ENCODE assay signal across 2 cellular contexts in genomic region chr6:8619853-8620252, GRCh38.
TF ChIP-seq lines count a peak whose summit lies in the region.

No MANE protein-coding gene starts in this region.

TF ChIP-seq in HepG2, 621 proteins besides CTCF, POLR2A, EP300 and RAD21:
- TF ChIP-seq TEAD3 (CRISPR knock-in tag; optimal IDR thresholded peaks at IDR 0.05; ENCODE audit: borderline replicate concordance) (no peak), SOX6 (IDR thresholded peaks at IDR 0.05) (no peak), SOX6 (CRISPR knock-in tag; IDR thresholded peaks at IDR 0.05) (no peak), ZNF446 (CRISPR knock-in tag; IDR thresholded peaks at IDR 0.05) (no peak), AKNA (CRISPR knock-in tag; IDR thresholded peaks at IDR 0.05; ENCODE audit: borderline replicate concordance) (no peak), ARNTL (CRISPR knock-in tag; IDR thresholded peaks at IDR 0.05) (no peak), TRIM24 (CRISPR knock-in tag; IDR thresholded peaks at IDR 0.05) (no peak), TBX3 (IDR thresholded peaks at IDR 0.05; ENCODE audit: borderline replicate concordance) (no peak), ZNF510 (CRISPR knock-in tag; IDR thresholded peaks at IDR 0.05; ENCODE audit: low read depth) (no peak), ZNF484 (CRISPR knock-in tag; IDR thresholded peaks at IDR 0.05; ENCODE audit: borderline replicate concordance, low read depth) (no peak), NR0B2 (CRISPR knock-in tag; IDR thresholded peaks at IDR 0.05) (no peak), ZNF383 (CRISPR knock-in tag; IDR thresholded peaks at IDR 0.05; ENCODE audit: borderline replicate concordance) (no peak), ZNF674 (CRISPR knock-in tag; IDR thresholded peaks at IDR 0.05; ENCODE audit: low read depth) (no peak), SPEN (CRISPR knock-in tag; IDR thresholded peaks at IDR 0.05; ENCODE audit: low read depth) (no peak), ZNF792 (CRISPR knock-in tag; IDR thresholded peaks at IDR 0.05) (no peak), ZNF160 (CRISPR knock-in tag; IDR thresholded peaks at IDR 0.05) (no peak), HCFC1 (IDR thresholded peaks at IDR 0.05; ENCODE audit: low read depth, low read length) (no peak)
TF ChIP-seq in HepG2: peak in this region for 0.

TF ChIP-seq in GM12878, 131 proteins besides CTCF, POLR2A, EP300 and RAD21:
- TF ChIP-seq KDM1A (IDR thresholded peaks at IDR 0.05; ENCODE audit: borderline replicate concordance) (no peak), MEF2A (IDR thresholded peaks at IDR 0.05; ENCODE audit: insufficient read depth, low read depth, low read length) (no peak), ELK1 (IDR thresholded peaks at IDR 0.05; ENCODE audit: low read depth, low read length) (no peak), NFYA (IDR thresholded peaks at IDR 0.05; ENCODE audit: borderline replicate concordance, low read depth, low read length) (no peak), ATF3 (IDR thresholded peaks at IDR 0.05; ENCODE audit: borderline replicate concordance, extremely low read depth, low read depth, low read length) (no peak), YY1 (IDR thresholded peaks at IDR 0.05; ENCODE audit: low read depth, low read length) (no peak), EZH2 (IDR thresholded peaks at IDR 0.05; ENCODE audit: borderline replicate concordance, control insufficient read depth, low read depth, low read length) (no peak), ZBTB33 (IDR thresholded peaks at IDR 0.05) (no peak), MTA2 (IDR thresholded peaks at IDR 0.05; ENCODE audit: low read depth) (no peak), MLLT1 (IDR thresholded peaks at IDR 0.05) (no peak), ZNF24 (IDR thresholded peaks at IDR 0.05) (no peak)
